ENCODE assay signal across 8 cellular contexts in the genomic region with DNA sequence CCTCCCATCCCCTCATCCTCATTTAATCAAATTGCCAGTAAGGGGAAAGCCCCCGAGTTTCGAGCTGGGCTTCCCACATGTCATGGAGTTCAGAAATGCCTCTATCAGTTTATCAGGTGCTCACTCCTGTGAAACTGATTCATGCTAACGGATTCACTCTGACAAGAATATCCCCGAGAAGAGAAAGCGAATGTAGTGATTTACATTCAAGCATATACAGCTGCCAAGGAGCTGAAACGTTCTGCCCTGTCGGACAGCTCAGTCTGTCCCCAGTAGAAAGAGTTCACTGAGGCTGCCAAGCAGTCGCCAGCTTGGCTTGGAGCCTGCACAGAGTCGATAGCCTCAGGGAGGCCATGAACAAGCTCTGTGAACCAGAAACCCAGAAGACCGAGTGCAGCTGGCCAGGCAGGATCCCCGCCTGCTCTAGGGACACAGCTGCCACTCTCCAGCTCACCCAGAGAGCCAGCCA.
A peak's percentile ranks its signal among the peaks of the same experiment; 100 is the strongest.
DNase-seq lines count a peak whose midpoint lies in the region; ATAC-seq and TF ChIP-seq lines count a peak whose summit lies in the region.

No MANE protein-coding gene starts in this region.

- intact Hi-C loops in Right ventricle myocardium inferior (cut with DNase I) = no loop called here

- H3K4me1 ChIP-seq in right atrium auricular region = no peaks in the 10 kb centered on the region
- H3K4me1 ChIP-seq in HAP-1 = no peaks in the 10 kb centered on the region

- ATAC-seq in Right ventricle myocardium inferior (peak; percentile 72), HG02884 (IDR thresholded peaks at IDR 0.05; ENCODE audit: unreplicated experiment) (peak; percentile 76)
- no peak for ATAC-seq in effector memory CD8-positive, alpha-beta T cell (replicated peaks)

- no peak for TF ChIP-seq CTCF in right atrium auricular region (IDR thresholded peaks at IDR 0.05)

- H3K9me3 ChIP-seq in right atrium auricular region (no peaks in the 10 kb centered on the region), HAP-1 (no peaks in the 10 kb centered on the region)

- no peaks in the 10 kb centered on the region for H3K36me3 ChIP-seq in right atrium auricular region
- no peaks in the 10 kb centered on the region for H3K36me3 ChIP-seq in HAP-1 (replicated peaks)

- no peak overlapping the region for H3K4me3 Mint-ChIP-seq in effector memory CD8-positive, alpha-beta T cell
- H3K4me3 Mint-ChIP-seq in activated T-cell treated with anti-CD3 and anti-CD28 coated beads, Interleukin-2, amount 50 U/mL, for 24 hours = no peak overlapping the region

- H3K4me3 ChIP-seq in right atrium auricular region (no peak overlapping the region), HAP-1 (no peak overlapping the region)

- H3K27me3 ChIP-seq in right atrium auricular region = no peaks in the 10 kb centered on the region
- H3K27me3 ChIP-seq in HAP-1 (ENCODE audit: low read depth) = no peaks in the 10 kb centered on the region

- H3K36me3 Mint-ChIP-seq in effector memory CD8-positive, alpha-beta T cell (ENCODE audit: insufficient read depth) = peaks cover 3% of the 10 kb centered on the region
- H3K36me3 Mint-ChIP-seq in activated T-cell treated with anti-CD3 and anti-CD28 coated beads, Interleukin-2, amount 50 U/mL, for 24 hours (ENCODE audit: low read depth) = no peaks in the 10 kb centered on the region

- no peak overlapping the region for H3K27ac ChIP-seq in right atrium auricular region

- H3K27me3 Mint-ChIP-seq in effector memory CD8-positive, alpha-beta T cell = peaks cover 20 to 28% of the 10 kb centered on the region in 2 donors
- peaks cover 29% of the 10 kb centered on the region for H3K27me3 Mint-ChIP-seq in activated T-cell treated with anti-CD3 and anti-CD28 coated beads, Interleukin-2, amount 50 U/mL, for 24 hours

- H3K27ac Mint-ChIP-seq in effector memory CD8-positive, alpha-beta T cell = no peak overlapping the region
- no peak overlapping the region for H3K27ac Mint-ChIP-seq in activated T-cell treated with anti-CD3 and anti-CD28 coated beads, Interleukin-2, amount 50 U/mL, for 24 hours

- H3K4me1 Mint-ChIP-seq in effector memory CD8-positive, alpha-beta T cell (ENCODE audit: low read depth in 2 of 2) = no peaks in the 10 kb centered on the region
- peaks cover 10% of the 10 kb centered on the region for H3K4me1 Mint-ChIP-seq in activated T-cell treated with anti-CD3 and anti-CD28 coated beads, Interleukin-2, amount 50 U/mL, for 24 hours (ENCODE audit: low read depth)

- no peak for DNase-seq in Right ventricle myocardium inferior (ENCODE audit: missing footprints)
- no peak for DNase-seq in right atrium auricular region (ENCODE audit: low spot score)
- DNase-seq in RPMI7951 (ENCODE audit: low read depth) = peak; percentile 97
- peak; percentile 64 for DNase-seq in kidney tubule cell (ENCODE audit: low spot score)
- DNase-seq in effector memory CD8-positive, alpha-beta T cell = no peak
- no peak for DNase-seq in HAP-1 (ENCODE audit: low spot score in 2 of 2)
- DNase-seq in activated T-cell treated with anti-CD3 and anti-CD28 coated beads, Interleukin-2, amount 50 U/mL, for 24 hours = no peak

- H3K9me3 Mint-ChIP-seq in effector memory CD8-positive, alpha-beta T cell = no peaks in the 10 kb centered on the region
- H3K9me3 Mint-ChIP-seq in activated T-cell treated with anti-CD3 and anti-CD28 coated beads, Interleukin-2, amount 50 U/mL, for 24 hours = no peaks in the 10 kb centered on the region

- in situ Hi-C loops in HAP-1 (cut with MboI; ENCODE audit: low sequenced_read_pairs) = no loop called here

Comparison
In these comparisons a context has a peak if more than half of its experiments do, and no peak if none do; other contexts are left out.
1. DNase-seq: peak in RPMI7951 (single experiment) and kidney tubule cell (single experiment); none in Right ventricle myocardium inferior (single experiment), right atrium auricular region (single experiment), effector memory CD8-positive, alpha-beta T cell (0 of 3), HAP-1 (0 of 2) and activated T-cell treated with anti-CD3 and anti-CD28 coated beads, Interleukin-2, amount 50 U/mL, for 24 hours (single experiment).